Comparison of ENCODE assay signal across 14 cellular contexts in the genomic region with DNA sequence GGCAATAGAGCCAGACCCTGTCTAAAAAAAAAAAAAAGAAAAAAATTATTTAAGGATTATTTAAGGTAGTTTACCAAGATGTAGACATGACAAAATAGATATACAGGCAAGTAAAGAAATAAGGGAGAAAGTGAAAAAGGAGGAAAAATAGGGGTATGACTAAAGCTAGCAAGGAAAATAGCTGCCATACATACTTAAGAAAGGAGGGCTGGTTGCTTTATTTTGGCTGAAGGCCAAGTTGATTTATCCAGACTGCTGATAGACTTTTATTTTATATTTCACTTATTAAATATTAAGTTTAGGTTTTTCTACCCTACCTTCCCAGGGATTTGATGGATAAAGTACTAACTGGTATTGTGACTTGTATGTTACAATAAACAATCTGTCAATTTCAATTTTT. TPM values are rescaled to one million over a fixed set of nuclear protein-coding genes. Genes with fewer than 3 reads are reported as not detected.
A peak's percentile ranks its signal among the peaks of the same experiment; 100 is the strongest.
DNase-seq lines count a peak whose midpoint lies in the region; ATAC-seq, FAIRE-seq and TF ChIP-seq lines count a peak whose summit lies in the region.
"Had no signal": no experiment of that assay in that cellular context is flagged by ENCODE, and none has a peak within 500 bp of the region (broad histone marks: within the 10 kb centered on the region; RNA-seq: fewer than 3 reads in every experiment).

No MANE protein-coding gene starts in this region.

- no peak for TF ChIP-seq CTCF in chondrocyte (IDR thresholded peaks at IDR 0.05)
- no peak for TF ChIP-seq CTCF in osteocyte (IDR thresholded peaks at IDR 0.05)

- peaks cover 21% of the 10 kb centered on the region for H3K36me3 Mint-ChIP-seq in activated CD8-positive, alpha-beta memory T cell treated with anti-CD3 and anti-CD28 coated beads, Interleukin-2, amount 10 ng/mL, durations not matched to agents 7 days and 5 days
- H3K36me3 Mint-ChIP-seq in chondrocyte (ENCODE audit: low read depth) (peaks cover 1% of the 10 kb centered on the region), osteocyte (ENCODE audit: unreplicated experiment) (no peaks in the 10 kb centered on the region)

- DNase-seq in activated CD8-positive, alpha-beta memory T cell treated with anti-CD3 and anti-CD28 coated beads, Interleukin-2, amount 10 ng/mL, durations not matched to agents 7 days and 5 days: no peak
- DNase-seq in activated CD8-positive, alpha-beta memory T cell treated with anti-CD3 and anti-CD28 coated beads for 24 hours: no peak
- DNase-seq in NCI-H69 (lab: John Stamatoyannopoulos, UW) (peak; percentile 24), chondrocyte (ENCODE audit: low spot score) (no peak), osteocyte (ENCODE audit: extremely low spot score, unreplicated experiment) (no peak), occipital lobe (lab: John Stamatoyannopoulos, UW) (no peak), HTR-8/SVneo (ENCODE audit: insufficient read length, low spot score) (no peak), NCI-H187 treated with DMSO at 0.1 percent for 48 hours (lab: John Stamatoyannopoulos, UW) (no peak)
- DNase-seq: aorta; effector CD4-positive, alpha-beta T cell; NCI-H1092 treated with DMSO at 0.1 percent for 48 hours; NCI-H526; stimulated activated CD8-positive, alpha-beta memory T cell treated with anti-CD3 and anti-CD28 coated beads, Interleukin-4, amount 100 ng/mL, for 48 hours had no signal

- CTCF ChIA-PET in activated CD8-positive, alpha-beta memory T cell treated with anti-CD3 and anti-CD28 coated beads, Interleukin-2, amount 10 ng/mL, durations not matched to agents 7 days and 5 days (lab: Charles Lee): no interaction called here

- peaks cover 49% of the 10 kb centered on the region for H3K4me1 Mint-ChIP-seq in activated CD8-positive, alpha-beta memory T cell treated with anti-CD3 and anti-CD28 coated beads, Interleukin-2, amount 10 ng/mL, durations not matched to agents 7 days and 5 days
- peaks cover 25% of the 10 kb centered on the region for H3K4me1 Mint-ChIP-seq in chondrocyte (ENCODE audit: low read depth)
- peaks cover 13% of the 10 kb centered on the region for H3K4me1 Mint-ChIP-seq in osteocyte (ENCODE audit: unreplicated experiment)

- H3K27me3 Mint-ChIP-seq in activated CD8-positive, alpha-beta memory T cell treated with anti-CD3 and anti-CD28 coated beads, Interleukin-2, amount 10 ng/mL, durations not matched to agents 7 days and 5 days: no peaks in the 10 kb centered on the region
- H3K27me3 Mint-ChIP-seq in chondrocyte (ENCODE audit: low read depth) (no peaks in the 10 kb centered on the region), osteocyte (ENCODE audit: unreplicated experiment) (no peaks in the 10 kb centered on the region)

- H3K27ac Mint-ChIP-seq in activated CD8-positive, alpha-beta memory T cell treated with anti-CD3 and anti-CD28 coated beads, Interleukin-2, amount 10 ng/mL, durations not matched to agents 7 days and 5 days: peak overlapping the region; percentile 98
- H3K27ac Mint-ChIP-seq in chondrocyte (ENCODE audit: unreplicated experiment) (peak overlapping the region; percentile 100), osteocyte (ENCODE audit: unreplicated experiment) (peak overlapping the region; percentile 95)

- FAIRE-seq in HTR-8/SVneo (lab: Jason Lieb, UNC): no peak

- ATAC-seq in activated CD8-positive, alpha-beta memory T cell treated with anti-CD3 and anti-CD28 coated beads, Interleukin-2, amount 10 ng/mL, durations not matched to agents 7 days and 5 days: no peak
- ATAC-seq: gastroesophageal sphincter had no signal

- H3K9me3 Mint-ChIP-seq in activated CD8-positive, alpha-beta memory T cell treated with anti-CD3 and anti-CD28 coated beads, Interleukin-2, amount 10 ng/mL, durations not matched to agents 7 days and 5 days (ENCODE audit: low read depth): peaks cover 2% of the 10 kb centered on the region
- H3K9me3 Mint-ChIP-seq in chondrocyte (ENCODE audit: low read depth) (no peaks in the 10 kb centered on the region), osteocyte (ENCODE audit: unreplicated experiment) (no peaks in the 10 kb centered on the region)

- no peak overlapping the region for H3K4me3 Mint-ChIP-seq in activated CD8-positive, alpha-beta memory T cell treated with anti-CD3 and anti-CD28 coated beads, Interleukin-2, amount 10 ng/mL, durations not matched to agents 7 days and 5 days
- H3K4me3 Mint-ChIP-seq in chondrocyte (ENCODE audit: unreplicated experiment): no peak overlapping the region
- no peak overlapping the region for H3K4me3 Mint-ChIP-seq in osteocyte (ENCODE audit: unreplicated experiment)

RNA-seq across cellular contexts. Expression of a gene that starts 8.3 kb away (rescaled TPM):
- total RNA-seq in activated CD8-positive, alpha-beta memory T cell treated with anti-CD3 and anti-CD28 coated beads, Interleukin-2, amount 10 ng/mL, durations not matched to agents 7 days and 5 days: 10 to 100 TPM; 59.6 to 76.1 TPM
- total RNA-seq in chondrocyte (34.4 to 36.5 TPM (median 36.0 TPM) in 3 replicates), osteocyte (33.5 and 35.8 TPM in 2 replicates), occipital lobe (42.4 TPM)
